8 cellular contexts compared by ENCODE assay signal in the genomic region with DNA sequence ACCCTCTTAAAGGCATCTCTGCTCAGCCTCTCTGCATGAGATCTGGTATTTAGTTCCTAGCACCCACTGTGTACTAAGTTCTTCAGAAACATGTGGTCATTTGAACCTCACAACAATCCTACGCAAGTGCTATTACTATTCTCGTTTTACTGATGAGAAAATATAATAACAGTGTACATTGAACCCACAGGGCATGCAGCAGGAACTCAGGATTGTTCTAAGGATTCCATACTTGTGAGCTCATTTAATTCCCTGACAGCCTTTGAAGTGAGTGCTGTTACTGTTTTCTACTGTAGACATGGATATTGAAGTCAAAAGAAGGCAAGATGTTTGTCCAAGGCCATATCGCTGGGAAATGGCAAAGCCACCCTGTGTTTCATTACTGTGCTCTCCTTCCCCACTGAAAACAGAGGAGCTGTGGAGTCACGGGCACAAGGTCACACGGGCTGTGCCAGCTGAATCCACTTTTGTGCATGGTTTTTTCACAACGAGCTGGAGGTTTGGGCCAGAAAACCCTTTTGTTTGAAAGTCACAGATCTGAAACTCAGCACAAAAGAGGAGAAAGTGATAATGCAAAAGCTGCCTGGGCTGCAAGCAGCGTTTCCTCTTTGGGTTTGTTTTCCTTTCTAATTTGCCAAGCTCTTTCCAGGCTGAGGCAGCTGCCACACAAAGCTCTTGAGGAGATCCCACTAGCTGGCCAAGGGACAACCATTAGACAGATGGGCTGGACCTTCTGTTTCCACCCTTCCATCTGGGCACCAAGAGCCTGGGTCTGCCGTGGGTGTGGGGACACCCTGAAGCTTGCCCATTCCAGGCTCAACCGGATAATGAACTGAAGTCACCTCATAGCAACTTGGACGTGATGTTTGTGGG.
DNase-seq lines count a peak whose midpoint lies in the region; ATAC-seq and TF ChIP-seq lines count a peak whose summit lies in the region.

No MANE protein-coding gene starts in this region.

- H3K36me3 Mint-ChIP-seq in activated CD8-positive, alpha-beta memory T cell treated with anti-CD3 and anti-CD28 coated beads, Interleukin-2, amount 10 ng/mL, durations not matched to agents 7 days and 5 days, result no peaks in the 10 kb centered on the region
- no peaks in the 10 kb centered on the region for H3K36me3 Mint-ChIP-seq in stimulated activated effector memory CD8-positive, alpha-beta T cell treated with anti-CD3 and anti-CD28 coated beads, Interleukin-12 subunit alpha, Interleukin-12 subunit beta, amount 100 ng/mL, for 72 hours
- H3K36me3 Mint-ChIP-seq in progenitor cell of endocrine pancreas (ENCODE audit: insufficient read depth), result no peaks in the 10 kb centered on the region

- peak overlapping the region in 2 of 12 donors; percentile 8 to 18 for H3K4me3 ChIP-seq in heart left ventricle

- H3K9me3 ChIP-seq in heart left ventricle, result no peaks in the 10 kb centered on the region

- peak overlapping the region in 8 of 12 donors; percentile 8 to 67 (median 56) for H3K27ac ChIP-seq in heart left ventricle

- peak; percentile 22 for ATAC-seq in activated CD8-positive, alpha-beta memory T cell treated with anti-CD3 and anti-CD28 coated beads, Interleukin-2, amount 10 ng/mL, durations not matched to agents 7 days and 5 days
- peak in 3 of 4 donors; percentile 7 to 25 (median 16) for ATAC-seq in heart left ventricle
- ATAC-seq in stimulated activated effector memory CD8-positive, alpha-beta T cell treated with anti-CD3 and anti-CD28 coated beads, Interleukin-12 subunit alpha, Interleukin-12 subunit beta, amount 100 ng/mL, for 72 hours, result peak; percentile 29

- TF ChIP-seq CTCF in heart left ventricle (IDR thresholded peaks at IDR 0.05) (no peak), progenitor cell of endocrine pancreas (IDR thresholded peaks at IDR 0.05; ENCODE audit: unreplicated experiment) (no peak), GM13976 (IDR thresholded peaks at IDR 0.05; ENCODE audit: borderline replicate concordance, control extremely low read depth, extremely low read depth, insufficient read depth, missing control alignments) (no peak)

- peak overlapping the region; percentile 21 for H3K27ac Mint-ChIP-seq in activated CD8-positive, alpha-beta memory T cell treated with anti-CD3 and anti-CD28 coated beads, Interleukin-2, amount 10 ng/mL, durations not matched to agents 7 days and 5 days
- H3K27ac Mint-ChIP-seq in stimulated activated effector memory CD8-positive, alpha-beta T cell treated with anti-CD3 and anti-CD28 coated beads, Interleukin-12 subunit alpha, Interleukin-12 subunit beta, amount 100 ng/mL, for 72 hours, result peak overlapping the region; percentile 67
- no peak overlapping the region for H3K27ac Mint-ChIP-seq in progenitor cell of endocrine pancreas

- peaks cover 23% of the 10 kb centered on the region for H3K4me1 Mint-ChIP-seq in activated CD8-positive, alpha-beta memory T cell treated with anti-CD3 and anti-CD28 coated beads, Interleukin-2, amount 10 ng/mL, durations not matched to agents 7 days and 5 days
- peaks cover 20% of the 10 kb centered on the region for H3K4me1 Mint-ChIP-seq in stimulated activated effector memory CD8-positive, alpha-beta T cell treated with anti-CD3 and anti-CD28 coated beads, Interleukin-12 subunit alpha, Interleukin-12 subunit beta, amount 100 ng/mL, for 72 hours
- no peaks in the 10 kb centered on the region for H3K4me1 Mint-ChIP-seq in progenitor cell of endocrine pancreas (ENCODE audit: low read depth)

- no peaks in the 10 kb centered on the region for H3K27me3 ChIP-seq in heart left ventricle

- intact Hi-C loops in heart left ventricle (cut with DNase I), result loop anchor here in 5 of 10 donors (5.0 to 10.0 kb wide), 2 partner anchors 162 to 224 kb away; no protein-coding TSS in a partner anchor

- H3K9me3 Mint-ChIP-seq in activated CD8-positive, alpha-beta memory T cell treated with anti-CD3 and anti-CD28 coated beads, Interleukin-2, amount 10 ng/mL, durations not matched to agents 7 days and 5 days (ENCODE audit: low read depth), result no peaks in the 10 kb centered on the region
- no peaks in the 10 kb centered on the region for H3K9me3 Mint-ChIP-seq in stimulated activated effector memory CD8-positive, alpha-beta T cell treated with anti-CD3 and anti-CD28 coated beads, Interleukin-12 subunit alpha, Interleukin-12 subunit beta, amount 100 ng/mL, for 72 hours
- H3K9me3 Mint-ChIP-seq in progenitor cell of endocrine pancreas (ENCODE audit: low read depth), result no peaks in the 10 kb centered on the region

- 34 to 57% (median 45%) methylated on average over 10 of the region's 10 CpGs for WGBS in heart left ventricle, 4 donors

- TF ChIP-seq POLR2A in heart left ventricle (IDR thresholded peaks at IDR 0.05), result no peak

- H3K27me3 Mint-ChIP-seq in activated CD8-positive, alpha-beta memory T cell treated with anti-CD3 and anti-CD28 coated beads, Interleukin-2, amount 10 ng/mL, durations not matched to agents 7 days and 5 days, result peaks cover 2% of the 10 kb centered on the region
- H3K27me3 Mint-ChIP-seq in progenitor cell of endocrine pancreas, result no peaks in the 10 kb centered on the region

- peak overlapping the region; percentile 14 for H3K4me3 Mint-ChIP-seq in activated CD8-positive, alpha-beta memory T cell treated with anti-CD3 and anti-CD28 coated beads, Interleukin-2, amount 10 ng/mL, durations not matched to agents 7 days and 5 days
- H3K4me3 Mint-ChIP-seq in stimulated activated effector memory CD8-positive, alpha-beta T cell treated with anti-CD3 and anti-CD28 coated beads, Interleukin-12 subunit alpha, Interleukin-12 subunit beta, amount 100 ng/mL, for 72 hours, result peak overlapping the region; percentile 42
- no peak overlapping the region for H3K4me3 Mint-ChIP-seq in progenitor cell of endocrine pancreas (ENCODE audit: low read depth)

- H3K4me1 ChIP-seq in heart left ventricle, result peaks cover 0 to 43% (median 11%) of the 10 kb centered on the region in 12 donors

- no peaks in the 10 kb centered on the region for H3K36me3 ChIP-seq in heart left ventricle

- peak; percentile 42 for DNase-seq in AG08396 (ENCODE audit: low spot score)
- DNase-seq in H4 (ENCODE audit: low spot score), result peak; percentile 34
- DNase-seq in activated CD8-positive, alpha-beta memory T cell treated with anti-CD3 and anti-CD28 coated beads, Interleukin-2, amount 10 ng/mL, durations not matched to agents 7 days and 5 days, result no peak
- no peak for DNase-seq in heart left ventricle
- no peak for DNase-seq in stimulated activated effector memory CD8-positive, alpha-beta T cell treated with anti-CD3 and anti-CD28 coated beads, Interleukin-12 subunit alpha, Interleukin-12 subunit beta, amount 100 ng/mL, for 72 hours (ENCODE audit: low spot score in 2 of 2)
- DNase-seq in progenitor cell of endocrine pancreas (ENCODE audit: low spot score, unreplicated experiment), result no peak
- DNase-seq in GDM1 (lab: John Stamatoyannopoulos, UW), result no peak
- DNase-seq in GM13976 (ENCODE audit: low spot score), result no peak

- CTCF ChIA-PET in activated CD8-positive, alpha-beta memory T cell treated with anti-CD3 and anti-CD28 coated beads, Interleukin-2, amount 10 ng/mL, durations not matched to agents 7 days and 5 days (lab: Charles Lee), result interaction anchor here (0.9 to 3.7 kb wide), 4 partner anchors 9 to 227 kb away, joined by 3 to 20 read pairs (median 10); no protein-coding TSS in a partner anchor

- in situ Hi-C loops in GM13976 (cut with MboI; ENCODE audit: low sequenced_read_pairs, unreplicated experiment), result loop anchor here (10.0 to 25.0 kb wide), 3 partner anchors 162 to 429 kb away; a partner anchor contains a TSS

Comparison
In these comparisons a context has a peak if more than half of its experiments do, and no peak if none do; other contexts are left out.
1. DNase-seq: peak in AG08396 (single experiment) and H4 (single experiment); none in activated CD8-positive, alpha-beta memory T cell treated with anti-CD3 and anti-CD28 coated beads, Interleukin-2, amount 10 ng/mL, durations not matched to agents 7 days and 5 days (single experiment), heart left ventricle (0 of 5), stimulated activated effector memory CD8-positive, alpha-beta T cell treated with anti-CD3 and anti-CD28 coated beads, Interleukin-12 subunit alpha, Interleukin-12 subunit beta, amount 100 ng/mL, for 72 hours (0 of 2), progenitor cell of endocrine pancreas (single experiment), GDM1 (single experiment) and GM13976 (single experiment).
2. Peak in every context shown above with its lines, with median percentiles within 50 percentile points of each other: ATAC-seq.